In genomic region chr17:15965510-15965909, GRCh38 we compare ENCODE assay signal across 11 cellular contexts. TPM values are rescaled to one million over a fixed set of nuclear protein-coding genes. Genes with fewer than 3 reads are reported as not detected.
A peak's percentile ranks its signal among the peaks of the same experiment; 100 is the strongest.
DNase-seq lines count a peak whose midpoint lies in the region; ATAC-seq, FAIRE-seq and TF ChIP-seq lines count a peak whose summit lies in the region.
"Had no signal": no experiment of that assay in that cellular context is flagged by ENCODE, and none has a peak within 500 bp of the region (broad histone marks: within the 10 kb centered on the region; RNA-seq: fewer than 3 reads in every experiment).

No MANE protein-coding gene starts in this region.

- H2AFZ ChIP-seq in Loucy (ENCODE audit: low read length) (0 out of 2 replicates have a peak overlapping the region, but pooled peaks have one; percentile 46), neural progenitor cell (replicated peaks) (no peak overlapping the region)

- no peak for TF ChIP-seq POLR2A in GM12892 (IDR thresholded peaks at IDR 0.05; ENCODE audit: low read depth, low read length)

- CTCF ChIA-PET in CD8-positive, alpha-beta T cell (lab: Charles Lee) = interaction anchor here (0.5 kb wide), 1 partner anchor 1348 kb away, joined by 3 read pairs; no protein-coding TSS in a partner anchor

- intact Hi-C loops in CD8-positive, alpha-beta T cell (cut with DNase I, micrococcal nuclease) = no loop called here
- intact Hi-C loops in colonic mucosa (cut with DNase I) = no loop called here

- peaks cover 26% of the 10 kb centered on the region for H3K4me1 ChIP-seq in CD8-positive, alpha-beta T cell (ENCODE audit: insufficient read depth, low read length)
- peaks cover 17% of the 10 kb centered on the region for H3K4me1 ChIP-seq in Loucy (ENCODE audit: insufficient read depth, low read length, poor library complexity, severe bottlenecking)
- H3K4me1 ChIP-seq in colonic mucosa = peaks cover 21% of the 10 kb centered on the region
- peaks cover 33% of the 10 kb centered on the region for H3K4me1 ChIP-seq in neural progenitor cell

- no peak for FAIRE-seq in GM12892 (lab: Jason Lieb, UNC)

- no peaks in the 10 kb centered on the region for H3K9me3 ChIP-seq in CD8-positive, alpha-beta T cell (ENCODE audit: low read length)
- H3K9me3 ChIP-seq in Loucy (ENCODE audit: insufficient read depth, low read depth, low read length) (no peaks in the 10 kb centered on the region), colonic mucosa (no peaks in the 10 kb centered on the region), neural progenitor cell (ENCODE audit: low read depth) (no peaks in the 10 kb centered on the region)
- H3K9me3 ChIP-seq: heart right ventricle had no signal

- ATAC-seq in CD8-positive, alpha-beta T cell = no peak
- ATAC-seq: activated CD4-positive, alpha-beta T cell treated with anti-CD3 and anti-CD28 coated beads for 36 hours had no signal

- H3K36me3 Mint-ChIP-seq in CD8-positive, alpha-beta T cell = no peaks in the 10 kb centered on the region
- H3K36me3 Mint-ChIP-seq in neural progenitor cell = no peaks in the 10 kb centered on the region
- H3K36me3 Mint-ChIP-seq: activated naive CD8-positive, alpha-beta T cell treated with anti-CD3 and anti-CD28 coated beads for 36 hours had no signal

- no peaks in the 10 kb centered on the region for H3K36me3 ChIP-seq in CD8-positive, alpha-beta T cell (ENCODE audit: insufficient read depth, low read length)
- H3K36me3 ChIP-seq in Loucy (ENCODE audit: insufficient read depth, low read length) (no peaks in the 10 kb centered on the region), colonic mucosa (no peaks in the 10 kb centered on the region), neural progenitor cell (no peaks in the 10 kb centered on the region)
- H3K36me3 ChIP-seq: heart right ventricle had no signal

- H3K9me3 Mint-ChIP-seq in CD8-positive, alpha-beta T cell = no peaks in the 10 kb centered on the region
- H3K9me3 Mint-ChIP-seq in neural progenitor cell = no peaks in the 10 kb centered on the region
- H3K9me3 Mint-ChIP-seq: activated naive CD8-positive, alpha-beta T cell treated with anti-CD3 and anti-CD28 coated beads for 36 hours had no signal

- no peak for DNase-seq in CD8-positive, alpha-beta T cell
- DNase-seq in colonic mucosa (no peak), neural progenitor cell (ENCODE audit: low spot score) (peak; percentile 40), GM12892 (ENCODE audit: insufficient read length) (no peak), EL (no peak), NCI-H1048 (lab: John Stamatoyannopoulos, UW) (no peak)
- DNase-seq: activated CD4-positive, alpha-beta T cell treated with anti-CD3 and anti-CD28 coated beads for 36 hours; activated naive CD8-positive, alpha-beta T cell treated with anti-CD3 and anti-CD28 coated beads for 36 hours; heart right ventricle; NCI-H2081 treated with DMSO at 0.1 percent for 48 hours had no signal

- no peaks in the 10 kb centered on the region for H3F3A ChIP-seq in Loucy (ENCODE audit: low read depth)
- peaks cover 29% of the 10 kb centered on the region for H3F3A ChIP-seq in neural progenitor cell (ENCODE audit: low read depth)

- no peak overlapping the region for H3K4me3 Mint-ChIP-seq in CD8-positive, alpha-beta T cell
- H3K4me3 Mint-ChIP-seq in neural progenitor cell = peak overlapping the region; percentile 68
- H3K4me3 Mint-ChIP-seq: activated CD4-positive, alpha-beta T cell treated with anti-CD3 and anti-CD28 coated beads for 36 hours; activated naive CD8-positive, alpha-beta T cell treated with anti-CD3 and anti-CD28 coated beads for 36 hours had no signal

- no peak overlapping the region for H3K9ac ChIP-seq in Loucy (ENCODE audit: low read depth, low read length, poor library complexity, severe bottlenecking)
- peak overlapping the region in 1 of 2 donors; percentile 86 for H3K9ac ChIP-seq in colonic mucosa (ENCODE audit: low read depth in 2 of 2, low read length in 2 of 2)
- H3K9ac ChIP-seq in neural progenitor cell = no peak overlapping the region

- no peak overlapping the region for H3K4me3 ChIP-seq in CD8-positive, alpha-beta T cell (ENCODE audit: low read depth, low read length)
- no peak overlapping the region for H3K4me3 ChIP-seq in Loucy (ENCODE audit: low read length, poor library complexity, severe bottlenecking)
- no peak overlapping the region for H3K4me3 ChIP-seq in colonic mucosa
- H3K4me3 ChIP-seq in neural progenitor cell = no peak overlapping the region
- H3K4me3 ChIP-seq: heart right ventricle had no signal

- peak overlapping the region; percentile 81 for H3K27ac Mint-ChIP-seq in CD8-positive, alpha-beta T cell
- H3K27ac Mint-ChIP-seq in neural progenitor cell = peak overlapping the region; percentile 100
- H3K27ac Mint-ChIP-seq: activated CD4-positive, alpha-beta T cell treated with anti-CD3 and anti-CD28 coated beads for 36 hours; activated naive CD8-positive, alpha-beta T cell treated with anti-CD3 and anti-CD28 coated beads for 36 hours had no signal

- no peak overlapping the region for H3K4me2 ChIP-seq in Loucy (ENCODE audit: low read depth, low read length, poor library complexity, severe bottlenecking)
- peak overlapping the region; percentile 75 for H3K4me2 ChIP-seq in neural progenitor cell

- no peaks in the 10 kb centered on the region for H4K20me1 ChIP-seq in Loucy (ENCODE audit: insufficient read depth, low read length, poor library complexity, severe bottlenecking)
- H4K20me1 ChIP-seq in neural progenitor cell (ENCODE audit: low read depth) = peaks cover 23% of the 10 kb centered on the region

- H3K27me3 ChIP-seq in CD8-positive, alpha-beta T cell (ENCODE audit: insufficient read depth, low read length) = no peaks in the 10 kb centered on the region
- H3K27me3 ChIP-seq in Loucy (ENCODE audit: insufficient read depth, low read length, poor library complexity, severe bottlenecking) (no peaks in the 10 kb centered on the region), colonic mucosa (no peaks in the 10 kb centered on the region), neural progenitor cell (peaks cover 14% of the 10 kb centered on the region)
- H3K27me3 ChIP-seq: heart right ventricle had no signal

- peaks cover 20% of the 10 kb centered on the region for H3K4me1 Mint-ChIP-seq in CD8-positive, alpha-beta T cell (ENCODE audit: low read depth)
- peaks cover 35% of the 10 kb centered on the region for H3K4me1 Mint-ChIP-seq in neural progenitor cell

- H3K27me3 Mint-ChIP-seq in CD8-positive, alpha-beta T cell (ENCODE audit: low read depth) = no peaks in the 10 kb centered on the region
- H3K27me3 Mint-ChIP-seq in neural progenitor cell (ENCODE audit: insufficient read depth, low read depth) = peaks cover 3% of the 10 kb centered on the region
- H3K27me3 Mint-ChIP-seq: activated naive CD8-positive, alpha-beta T cell treated with anti-CD3 and anti-CD28 coated beads for 36 hours had no signal

- TF ChIP-seq CTCF in CD8-positive, alpha-beta T cell (IDR thresholded peaks at IDR 0.05) = no peak
- no peak for TF ChIP-seq CTCF in Loucy (conservative IDR thresholded peaks at IDR 0.05; ENCODE audit: low read length)
- no peak for TF ChIP-seq CTCF in colonic mucosa (IDR thresholded peaks at IDR 0.05)
- no peak for TF ChIP-seq CTCF in neural progenitor cell (IDR thresholded peaks at IDR 0.05)

- no peaks in the 10 kb centered on the region for H3K9me2 ChIP-seq in Loucy (replicated peaks; ENCODE audit: low read depth, low read length)

- no peaks in the 10 kb centered on the region for H3K79me2 ChIP-seq in Loucy (ENCODE audit: insufficient read depth, low read length)
- H3K79me2 ChIP-seq in neural progenitor cell (ENCODE audit: low read depth) = no peaks in the 10 kb centered on the region

- POLR2A ChIA-PET in CD8-positive, alpha-beta T cell (lab: Charles Lee) = interaction anchor here (0.7 to 1.3 kb wide), 3 partner anchors 9 to 678 kb away, joined by 3 read pairs; partner anchors contain the start of gene ADORA2B

- H3K27ac ChIP-seq in CD8-positive, alpha-beta T cell (ENCODE audit: low read depth, low read length) = no peak overlapping the region
- H3K27ac ChIP-seq in colonic mucosa (peak overlapping the region; percentile 84), neural progenitor cell (no peak overlapping the region)

RNA-seq across cellular contexts. Expression of gene ADORA2B, which starts 20.6 kb away (rescaled TPM):
- not detected for total RNA-seq in CD8-positive, alpha-beta T cell
- 10 to 100 TPM; 20.8 to 39.4 TPM for total RNA-seq in colonic mucosa
- total RNA-seq in neural progenitor cell (ENCODE audit: low replicate concordance) = 1.9 and 4.4 TPM in 2 replicates
- not detected for polyA plus RNA-seq in GM12892 (2012; ENCODE audit: missing spikeins)

RNA-seq across cellular contexts. Expression of gene ZSWIM7, which starts 34.0 kb away (rescaled TPM):
- 10 to 100 TPM; 10.3 to 10.8 TPM for total RNA-seq in CD8-positive, alpha-beta T cell
- total RNA-seq in colonic mucosa (10 to 100 TPM; 17.7 to 18.8 TPM), neural progenitor cell (ENCODE audit: low replicate concordance) (36.2 and 43.9 TPM in 2 replicates)
- 7.8 TPM for polyA plus RNA-seq in GM12892 (2012; ENCODE audit: missing spikeins)

RNA-seq across cellular contexts. Expression of gene TTC19, which starts 34.1 kb away (rescaled TPM):
- total RNA-seq in CD8-positive, alpha-beta T cell = 10 to 100 TPM; 63.5 to 71.9 TPM
- 10 to 100 TPM; 44.5 to 55.2 TPM for total RNA-seq in colonic mucosa
- total RNA-seq in neural progenitor cell (ENCODE audit: low replicate concordance) = 47.1 and 52.9 TPM in 2 replicates
- 27.6 TPM for polyA plus RNA-seq in GM12892 (2012; ENCODE audit: missing spikeins)
